ENCODE assay signal across 1 cellular context in genomic region chr10:100046088-100046487, GRCh38.
TF ChIP-seq lines count a peak whose summit lies in the region.

No MANE protein-coding gene starts in this region.

TF ChIP-seq in K562, 482 proteins besides CTCF, POLR2A, EP300 and RAD21:
- TF ChIP-seq SAFB2 (IDR thresholded peaks at IDR 0.05; ENCODE audit: borderline replicate concordance, low read depth, low read length, severe bottlenecking) (no peak), ARID2 (IDR thresholded peaks at IDR 0.05) (0 out of 2 replicates have a peak, but pooled peaks have one; percentile 32), ZNF263 (CRISPR knock-in tag; IDR thresholded peaks at IDR 0.05; ENCODE audit: borderline replicate concordance) (peak; percentile 72), EWSR1 (IDR thresholded peaks at IDR 0.05; ENCODE audit: borderline replicate concordance, low read depth, partially characterized antibody) (no peak), MAFG (tag; conservative IDR thresholded peaks at IDR 0.05) (no peak), SMC3 (conservative IDR thresholded peaks at IDR 0.05; ENCODE audit: insufficient read depth, low read depth, low read length) (peak; percentile 85), DEAF1 (CRISPR knock-in tag; IDR thresholded peaks at IDR 0.05) (peak; percentile 51; the same call in 1 of the 2 replicates), STAG1 (CRISPR knock-in tag; IDR thresholded peaks at IDR 0.05; ENCODE audit: borderline replicate concordance) (peak; percentile 55; the same call in 1 of the 2 replicates)
- TF ChIP-seq, protein P1, sequence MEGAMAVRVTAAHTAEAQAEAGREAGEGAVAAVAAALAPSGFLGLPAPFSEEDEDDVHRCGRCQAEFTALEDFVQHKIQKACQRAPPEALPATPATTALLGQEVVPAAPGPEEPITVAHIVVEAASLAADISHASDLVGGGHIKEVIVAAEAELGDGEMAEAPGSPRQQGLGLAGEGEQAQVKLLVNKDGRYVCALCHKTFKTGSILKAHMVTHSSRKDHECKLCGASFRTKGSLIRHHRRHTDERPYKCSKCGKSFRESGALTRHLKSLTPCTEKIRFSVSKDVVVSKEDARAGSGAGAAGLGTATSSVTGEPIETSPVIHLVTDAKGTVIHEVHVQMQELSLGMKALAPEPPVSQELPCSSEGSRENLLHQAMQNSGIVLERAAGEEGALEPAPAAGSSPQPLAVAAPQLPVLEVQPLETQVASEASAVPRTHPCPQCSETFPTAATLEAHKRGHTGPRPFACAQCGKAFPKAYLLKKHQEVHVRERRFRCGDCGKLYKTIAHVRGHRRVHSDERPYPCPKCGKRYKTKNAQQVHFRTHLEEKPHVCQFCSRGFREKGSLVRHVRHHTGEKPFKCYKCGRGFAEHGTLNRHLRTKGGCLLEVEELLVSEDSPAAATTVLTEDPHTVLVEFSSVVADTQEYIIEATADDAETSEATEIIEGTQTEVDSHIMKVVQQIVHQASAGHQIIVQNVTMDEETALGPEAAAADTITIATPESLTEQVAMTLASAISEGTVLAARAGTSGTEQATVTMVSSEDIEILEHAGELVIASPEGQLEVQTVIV (CRISPR knock-in tag; IDR thresholded peaks at IDR 0.05; ENCODE audit: borderline replicate concordance): peak; percentile 52; the same call in 1 of the 2 replicates
